Comparison of ENCODE assay signal across 27 cellular contexts in genomic region chr10:71471957-71472365, GRCh38.
DNase-seq lines count a peak whose midpoint lies in the region; ATAC-seq, FAIRE-seq and TF ChIP-seq lines count a peak whose summit lies in the region.
"Had no signal": no experiment of that assay in that cellular context is flagged by ENCODE, and none has a peak within 500 bp of the region (broad histone marks: within the 10 kb centered on the region; RNA-seq: fewer than 3 reads in every experiment).

No MANE protein-coding gene starts in this region.

- H3K4me2 ChIP-seq in HepG2 (ENCODE audit: low read depth, low read length) (no peak overlapping the region), osteoblast (ENCODE audit: insufficient read depth, low read length) (no peak overlapping the region)

- no peak for DNase-seq in HepG2 (ENCODE audit: low spot score)
- peak; percentile 28 for DNase-seq in cerebellar cortex (ENCODE audit: low spot score)
- DNase-seq in osteoblast (ENCODE audit: insufficient read length, low spot score, missing footprints): peak; percentile 69
- DNase-seq in activated CD8-positive, alpha-beta memory T cell treated with anti-CD3 and anti-CD28 coated beads, Interleukin-2, amount 50 U/mL, for 48 hours: no peak
- DNase-seq in NCI-H510A (lab: John Stamatoyannopoulos, UW): no peak
- DNase-seq in DMS153 treated with DMSO at 0.1 percent for 48 hours (lab: John Stamatoyannopoulos, UW; ENCODE audit: unreplicated experiment): no peak
- no peak for DNase-seq in GM13976 (ENCODE audit: low spot score)
- DNase-seq: ACHN; activated CD4-positive, alpha-beta T cell treated with anti-CD3 and anti-CD28 coated beads for 48 hours; activated gamma-delta T cell; activated naive CD8-positive, alpha-beta T cell treated with anti-CD3 and anti-CD28 coated beads, Interleukin-2, amount 10 ng/mL, durations not matched to agents 7 days and 5 days; CD8-positive, alpha-beta memory T cell; central memory CD4-positive, alpha-beta T cell; DMS53; dorsolateral prefrontal cortex; foreskin melanocyte; HCEC 1CT; Kasumi-1; kidney; natural killer cell; NCI-H146; retina; stimulated activated CD4-positive, alpha-beta T cell treated with anti-CD3 and anti-CD28 coated beads, Interleukin-2, amount 100 ng/mL, for 48 hours had no signal

- in situ Hi-C loops in HepG2 (cut with HindIII; ENCODE audit: extremely low pct_ligation_motif_present, low pct_unique_long_range_greater_than_20kb): no loop called here
- in situ Hi-C loops in GM13976 (cut with MboI; ENCODE audit: low sequenced_read_pairs, unreplicated experiment): no loop called here

- peaks cover 20 to 53% (median 40%) of the 10 kb centered on the region in 4 donors for H3K4me1 ChIP-seq in liver (ENCODE audit: control insufficient read depth in 4 of 4, insufficient read depth in 4 of 4, low read length in 3 of 4)
- no peaks in the 10 kb centered on the region for H3K4me1 ChIP-seq in HepG2 (ENCODE audit: insufficient read depth, low read length)
- H3K4me1 ChIP-seq in osteoblast (ENCODE audit: insufficient read depth, low read length): no peaks in the 10 kb centered on the region

- POLR2A ChIA-PET in HepG2 (lab: Yijun Ruan, JAX): no interaction called here

- H3K4me3 ChIP-seq in liver (ENCODE audit: low read depth in 1 of 3, low read length in 3 of 3) (no peak overlapping the region), HepG2 (replicated peaks in 1 of 3; ENCODE audit: insufficient read depth in 1 of 3, low read depth in 2 of 3, low read length in 3 of 3) (no peak overlapping the region), osteoblast (ENCODE audit: insufficient read depth, low read length) (no peak overlapping the region)
- H3K4me3 ChIP-seq: dorsolateral prefrontal cortex, tibial nerve had no signal

- intact Hi-C loops in HepG2 (cut with micrococcal nuclease; ENCODE audit: unreplicated experiment): no loop called here

- peak overlapping the region; percentile 75 to 80 for H3K27ac ChIP-seq in liver (ENCODE audit: low read depth in 1 of 2, low read length in 2 of 2)
- H3K27ac ChIP-seq in HepG2 (ENCODE audit: extremely low read length, insufficient read depth, low read length): no peak overlapping the region
- no peak overlapping the region for H3K27ac ChIP-seq in osteoblast (ENCODE audit: low read depth, low read length)

- no peak for ATAC-seq in HepG2
- ATAC-seq: natural killer cell had no signal

- no TSS peak for BruUV-seq in HepG2 (replicated peaks; lab: Mats Ljungman, UMichigan)

- H4K20me1 ChIP-seq in HepG2 (ENCODE audit: insufficient read depth, low read length): no peaks in the 10 kb centered on the region
- no peaks in the 10 kb centered on the region for H4K20me1 ChIP-seq in osteoblast (ENCODE audit: insufficient read depth, low read length)

- no peaks in the 10 kb centered on the region for H3K79me2 ChIP-seq in HepG2 (ENCODE audit: insufficient read depth, low read length)
- H3K79me2 ChIP-seq in osteoblast (ENCODE audit: insufficient read depth, low read length): no peaks in the 10 kb centered on the region

- WGBS in liver: 34% methylated on average over 6 of the region's 6 CpGs
- WGBS in HepG2 (ENCODE audit: low lambda C conversion rate): 20% methylated on average over 6 of the region's 6 CpGs

- no peak for TF ChIP-seq POLR2A in HepG2 (IDR thresholded peaks at IDR 0.05; ENCODE audit: insufficient read depth in 1 of 2, low read depth in 2 of 2, low read length in 2 of 2)

- no peak overlapping the region for H2AFZ ChIP-seq in HepG2 (ENCODE audit: low read length)
- no peak overlapping the region for H2AFZ ChIP-seq in osteoblast (ENCODE audit: low read length)

- CTCF ChIA-PET in HepG2 (lab: Yijun Ruan, JAX; ENCODE audit: low intra/inter-chr PET ratio, low total read pairs): no interaction called here

- TF ChIP-seq EP300 in HepG2 (IDR thresholded peaks at IDR 0.05; ENCODE audit: low read depth in 2 of 2, low read length in 2 of 2) (no peak), HepG2 (CRISPR knock-in tag; IDR thresholded peaks at IDR 0.05; ENCODE audit: borderline replicate concordance) (no peak)

- TF ChIP-seq CTCF in liver (IDR thresholded peaks at IDR 0.05; ENCODE audit: low read depth, low read length, missing input control) (no peak), HepG2 (CRISPR knock-in tag; IDR thresholded peaks at IDR 0.05) (no peak), osteoblast (IDR thresholded peaks at IDR 0.05; ENCODE audit: extremely low read depth, low read depth, low read length) (no peak), GM13976 (IDR thresholded peaks at IDR 0.05; ENCODE audit: borderline replicate concordance, control extremely low read depth, extremely low read depth, insufficient read depth, missing control alignments) (no peak)

- H3K9ac ChIP-seq in liver (ENCODE audit: low read depth in 1 of 2, low read length in 2 of 2) (no peak overlapping the region), HepG2 (ENCODE audit: insufficient read depth, low read depth, low read length) (no peak overlapping the region)

- no peaks in the 10 kb centered on the region for H3K27me3 ChIP-seq in liver (ENCODE audit: control insufficient read depth in 4 of 4, insufficient read depth in 4 of 4, low read length in 3 of 4)
- peaks cover 1 to 44% of the 10 kb centered on the region in 2 experiments; a peak in 3 of 5 replicates for H3K27me3 ChIP-seq in HepG2 (ENCODE audit: control insufficient read depth in 1 of 2, insufficient read depth in 2 of 2, low read length in 2 of 2)
- H3K27me3 ChIP-seq in osteoblast (ENCODE audit: insufficient read depth, low read length): peaks cover 11% of the 10 kb centered on the region
- H3K27me3 ChIP-seq: dorsolateral prefrontal cortex, tibial nerve had no signal

- H3K9me3 ChIP-seq in liver (ENCODE audit: control insufficient read depth in 4 of 4, low read length in 3 of 4): no peaks in the 10 kb centered on the region
- no peaks in the 10 kb centered on the region for H3K9me3 ChIP-seq in HepG2 (ENCODE audit: low read length)
- H3K9me3 ChIP-seq in osteoblast (ENCODE audit: low read depth, low read length): no peaks in the 10 kb centered on the region
- H3K9me3 ChIP-seq: tibial nerve had no signal

- no peaks in the 10 kb centered on the region for H3K36me3 ChIP-seq in liver (ENCODE audit: control insufficient read depth in 4 of 4, insufficient read depth in 3 of 4, low read depth in 1 of 4, low read length in 3 of 4)
- H3K36me3 ChIP-seq in HepG2 (replicated peaks in 1 of 2; ENCODE audit: control insufficient read depth in 1 of 2, insufficient read depth in 2 of 2, low read length in 2 of 2): no peaks in the 10 kb centered on the region
- no peaks in the 10 kb centered on the region for H3K36me3 ChIP-seq in osteoblast (ENCODE audit: insufficient read depth, low read length)
- H3K36me3 ChIP-seq: tibial nerve had no signal

- FAIRE-seq in HepG2 (lab: Jason Lieb, UNC): no peak
- FAIRE-seq: astrocyte, GM12892, kidney had no signal

- no peak for TF ChIP-seq RAD21 in liver (IDR thresholded peaks at IDR 0.05)
- TF ChIP-seq RAD21 in HepG2 (CRISPR knock-in tag; IDR thresholded peaks at IDR 0.05): no peak

TF ChIP-seq in liver, 16 proteins besides CTCF, POLR2A, EP300 and RAD21 (continues in another document):
- TF ChIP-seq ATF3 (IDR thresholded peaks at IDR 0.05) (no peak), TAF1 (conservative IDR thresholded peaks at IDR 0.05) (no peak)

TF ChIP-seq in HepG2, 621 proteins besides CTCF, POLR2A, EP300 and RAD21:
- TF ChIP-seq POLR2AphosphoS5 (IDR thresholded peaks at IDR 0.05; ENCODE audit: low read depth, low read length) (no peak), KMT2A (CRISPR knock-in tag; IDR thresholded peaks at IDR 0.05) (no peak), RBAK (CRISPR knock-in tag; IDR thresholded peaks at IDR 0.05) (no peak), GLI4 (CRISPR knock-in tag; IDR thresholded peaks at IDR 0.05; ENCODE audit: borderline replicate concordance) (no peak), ZSCAN30 (CRISPR knock-in tag; IDR thresholded peaks at IDR 0.05) (no peak)

Comparison
In these comparisons a context has a peak if more than half of its experiments do, and no peak if none do; other contexts are left out.
1. H3K27ac ChIP-seq: peak in liver (2 of 2); none in HepG2 (single experiment) and osteoblast (single experiment).
2. DNase-seq: peak in cerebellar cortex (single experiment) and osteoblast (single experiment); none in HepG2 (single experiment), activated CD8-positive, alpha-beta memory T cell treated with anti-CD3 and anti-CD28 coated beads, Interleukin-2, amount 50 U/mL, for 48 hours (single experiment), NCI-H510A (single experiment), DMS153 treated with DMSO at 0.1 percent for 48 hours (single experiment) and GM13976 (single experiment).